ENCODE assay signal across 1 cellular context in genomic region chr21:36235058-36235582, GRCh38.
A peak's percentile ranks its signal among the peaks of the same experiment; 100 is the strongest.
TF ChIP-seq lines count a peak whose summit lies in the region.

No MANE protein-coding gene starts in this region.

TF ChIP-seq in HepG2, 621 proteins besides CTCF, POLR2A, EP300 and RAD21 (continued from another document and continues in another):
- TF ChIP-seq DBP (CRISPR knock-in tag; IDR thresholded peaks at IDR 0.05; ENCODE audit: not compliant biosample characterization) (no peak), RFXAP (CRISPR knock-in tag; IDR thresholded peaks at IDR 0.05; ENCODE audit: borderline replicate concordance) (0 out of 2 replicates have a peak, but pooled peaks have one; percentile 27), ZNF629 (CRISPR knock-in tag; conservative IDR thresholded peaks at IDR 0.05) (peak; percentile 87), ZNF746 (CRISPR knock-in tag; IDR thresholded peaks at IDR 0.05) (no peak; the same call in 1 of the 2 replicates), SOX5 (CRISPR knock-in tag; IDR thresholded peaks at IDR 0.05; ENCODE audit: borderline replicate concordance) (peak; percentile 90), PHB2 (IDR thresholded peaks at IDR 0.05; ENCODE audit: partially characterized antibody) (no peak), KDM6A (CRISPR knock-in tag; IDR thresholded peaks at IDR 0.05; ENCODE audit: low read depth) (peak; percentile 68; the same call in 1 of the 2 replicates), FOXO4 (CRISPR knock-in tag; conservative IDR thresholded peaks at IDR 0.05) (no peak), ZFP36L1 (CRISPR knock-in tag; IDR thresholded peaks at IDR 0.05) (no peak), ESRRA (CRISPR knock-in tag; IDR thresholded peaks at IDR 0.05; ENCODE audit: low read depth) (0 out of 2 replicates have a peak, but pooled peaks have one; percentile 25), ZNF12 (CRISPR knock-in tag; IDR thresholded peaks at IDR 0.05) (no peak), ZNF781 (CRISPR knock-in tag; IDR thresholded peaks at IDR 0.05; ENCODE audit: borderline replicate concordance, not compliant biosample characterization) (no peak), PHF5A (CRISPR knock-in tag; IDR thresholded peaks at IDR 0.05; ENCODE audit: low read depth, unreplicated experiment) (peak; percentile 87), NR1H2 (CRISPR knock-in tag; IDR thresholded peaks at IDR 0.05; ENCODE audit: borderline replicate concordance, low read depth) (no peak), FOXP1 (IDR thresholded peaks at IDR 0.05) (no peak), FOXP1 (CRISPR knock-in tag; IDR thresholded peaks at IDR 0.05) (peak; percentile 86), ZNF547 (CRISPR knock-in tag; IDR thresholded peaks at IDR 0.05) (no peak), TBX2 (CRISPR knock-in tag; IDR thresholded peaks at IDR 0.05; ENCODE audit: borderline replicate concordance) (peak; percentile 93), ZNF543 (CRISPR knock-in tag; IDR thresholded peaks at IDR 0.05) (0 out of 2 replicates have a peak, but pooled peaks have one; percentile 36), ZNF101 (CRISPR knock-in tag; IDR thresholded peaks at IDR 0.05; ENCODE audit: borderline replicate concordance, low read depth) (no peak), HNF1B (CRISPR knock-in tag; IDR thresholded peaks at IDR 0.05) (peak; percentile 82), DMAP1 (CRISPR knock-in tag; IDR thresholded peaks at IDR 0.05) (peak; percentile 56; the same call in 1 of the 2 replicates), JUN (CRISPR knock-in tag; IDR thresholded peaks at IDR 0.05) (no peak), TRIM24 (CRISPR knock-in tag; IDR thresholded peaks at IDR 0.05) (no peak), ZNF124 (CRISPR knock-in tag; IDR thresholded peaks at IDR 0.05) (peak; percentile 43; the same call in 1 of the 2 replicates), HDAC2 (CRISPR knock-in tag; IDR thresholded peaks at IDR 0.05) (peak; percentile 97), ZNF780A (CRISPR knock-in tag; IDR thresholded peaks at IDR 0.05) (no peak), THAP8 (CRISPR knock-in tag; IDR thresholded peaks at IDR 0.05; ENCODE audit: borderline replicate concordance) (no peak), REPIN1 (CRISPR knock-in tag; IDR thresholded peaks at IDR 0.05; ENCODE audit: borderline replicate concordance, low read depth) (peak; percentile 63; the same call in 1 of the 2 replicates), ZNF768 (CRISPR knock-in tag; IDR thresholded peaks at IDR 0.05) (no peak), ZNF280B (CRISPR knock-in tag; IDR thresholded peaks at IDR 0.05; ENCODE audit: borderline replicate concordance) (no peak), CENPT (CRISPR knock-in tag; IDR thresholded peaks at IDR 0.05; ENCODE audit: low read depth) (no peak), KDM5B (CRISPR knock-in tag; IDR thresholded peaks at IDR 0.05; ENCODE audit: borderline replicate concordance) (no peak), GATAD1 (CRISPR knock-in tag; IDR thresholded peaks at IDR 0.05) (0 out of 2 replicates have a peak, but pooled peaks have one; percentile 31), FUBP1 (CRISPR knock-in tag; IDR thresholded peaks at IDR 0.05; ENCODE audit: borderline replicate concordance) (no peak), PRDM15 (CRISPR knock-in tag; IDR thresholded peaks at IDR 0.05) (no peak), REL (CRISPR knock-in tag; conservative IDR thresholded peaks at IDR 0.05) (no peak), HINFP (CRISPR knock-in tag; IDR thresholded peaks at IDR 0.05; ENCODE audit: low read depth) (no peak), HMG20B (CRISPR knock-in tag; conservative IDR thresholded peaks at IDR 0.05) (peak; percentile 98), ZNF574 (CRISPR knock-in tag; IDR thresholded peaks at IDR 0.05) (peak; percentile 83), FOXK2 (IDR thresholded peaks at IDR 0.05) (no peak), MBNL3 (CRISPR knock-in tag; conservative IDR thresholded peaks at IDR 0.05) (no peak), ZFP36 (IDR thresholded peaks at IDR 0.05; ENCODE audit: borderline replicate concordance, low read depth, low read length, partially characterized antibody) (no peak), IRF9 (CRISPR knock-in tag; IDR thresholded peaks at IDR 0.05; ENCODE audit: borderline replicate concordance) (no peak), SSRP1 (CRISPR knock-in tag; IDR thresholded peaks at IDR 0.05) (no peak), HNRNPH1 (optimal IDR thresholded peaks at IDR 0.05; ENCODE audit: low read depth, low read length) (no peak), GABPA (IDR thresholded peaks at IDR 0.05; ENCODE audit: low read depth, low read length) (no peak), GABPA (CRISPR knock-in tag; IDR thresholded peaks at IDR 0.05; ENCODE audit: low read depth) (no peak; the same call in 1 of the 2 replicates), SYNCRIP (IDR thresholded peaks at IDR 0.05; ENCODE audit: insufficient read depth, low read depth, low read length) (no peak), HOXA5 (CRISPR knock-in tag; IDR thresholded peaks at IDR 0.05) (no peak)
